ENCODE assay signal across 17 cellular contexts in genomic region chr2:96530144-96530430, GRCh38. TPM values are rescaled to one million over a fixed set of nuclear protein-coding genes. Genes with fewer than 3 reads are reported as not detected.
DNase-seq lines count a peak whose midpoint lies in the region; ATAC-seq, FAIRE-seq and TF ChIP-seq lines count a peak whose summit lies in the region.
"Had no signal": no experiment of that assay in that cellular context is flagged by ENCODE, and none has a peak within 500 bp of the region (broad histone marks: within the 10 kb centered on the region; RNA-seq: fewer than 3 reads in every experiment).

No MANE protein-coding gene starts in this region.

- FAIRE-seq in H54 (lab: Jason Lieb, UNC) = no peak
- FAIRE-seq: bronchial epithelial cell, D721Med, HepG2 had no signal

- H3K27me3 Mint-ChIP-seq in natural killer cell treated with Interleukin-12 subunit alpha and Interleukin-12 subunit beta and Interleukin-15 and Interleukin-18, amount 100 ng/mL, for 72 hours = no peaks in the 10 kb centered on the region
- peaks cover 0 to 2% of the 10 kb centered on the region in 2 donors for H3K27me3 Mint-ChIP-seq in natural killer cell (ENCODE audit: low read depth in 2 of 2)
- no peaks in the 10 kb centered on the region for H3K27me3 Mint-ChIP-seq in activated naive CD8-positive, alpha-beta T cell
- H3K27me3 Mint-ChIP-seq: naive B cell had no signal

- peak overlapping the region; percentile 83 for H3K4me3 Mint-ChIP-seq in natural killer cell treated with Interleukin-12 subunit alpha and Interleukin-12 subunit beta and Interleukin-15 and Interleukin-18, amount 100 ng/mL, for 72 hours
- no peak overlapping the region for H3K4me3 Mint-ChIP-seq in natural killer cell
- no peak overlapping the region for H3K4me3 Mint-ChIP-seq in activated naive CD8-positive, alpha-beta T cell

- H3K27ac ChIP-seq in psoas muscle = peak overlapping the region; percentile 32
- H3K27ac ChIP-seq: lower lobe of right lung had no signal

- intact Hi-C loops in natural killer cell (cut with micrococcal nuclease) (no loop called here), psoas muscle (cut with DNase I) (no loop called here)

- H3K27me3 ChIP-seq in psoas muscle (ENCODE audit: insufficient read depth in 3 of 3, low read length in 2 of 3) = no peaks in the 10 kb centered on the region

- no peak for TF ChIP-seq POLR2A in H54 (IDR thresholded peaks at IDR 0.05; ENCODE audit: low read depth, low read length)

- peaks cover 61% of the 10 kb centered on the region for H3K4me1 ChIP-seq in psoas muscle

- H3K36me3 Mint-ChIP-seq in natural killer cell treated with Interleukin-12 subunit alpha and Interleukin-12 subunit beta and Interleukin-15 and Interleukin-18, amount 100 ng/mL, for 72 hours = no peaks in the 10 kb centered on the region
- no peaks in the 10 kb centered on the region for H3K36me3 Mint-ChIP-seq in natural killer cell
- no peaks in the 10 kb centered on the region for H3K36me3 Mint-ChIP-seq in activated naive CD8-positive, alpha-beta T cell
- H3K36me3 Mint-ChIP-seq: naive B cell had no signal

- H3K27ac Mint-ChIP-seq in natural killer cell treated with Interleukin-12 subunit alpha and Interleukin-12 subunit beta and Interleukin-15 and Interleukin-18, amount 100 ng/mL, for 72 hours = peak overlapping the region; percentile 94 to 95
- peak overlapping the region in 1 of 2 donors; percentile 7 for H3K27ac Mint-ChIP-seq in natural killer cell
- peak overlapping the region; percentile 90 for H3K27ac Mint-ChIP-seq in activated naive CD8-positive, alpha-beta T cell

- TF ChIP-seq CTCF in natural killer cell (IDR thresholded peaks at IDR 0.05) (no peak), psoas muscle (IDR thresholded peaks at IDR 0.05) (no peak)

- H3K36me3 ChIP-seq in psoas muscle (ENCODE audit: insufficient read depth in 1 of 2, low read depth in 1 of 2) = no peaks in the 10 kb centered on the region
- H3K36me3 ChIP-seq: lower lobe of right lung had no signal

- no peak overlapping the region for H3K4me3 ChIP-seq in psoas muscle
- H3K4me3 ChIP-seq: lower lobe of right lung had no signal

- peaks cover 61 to 62% of the 10 kb centered on the region in 2 donors for H3K4me1 Mint-ChIP-seq in natural killer cell treated with Interleukin-12 subunit alpha and Interleukin-12 subunit beta and Interleukin-15 and Interleukin-18, amount 100 ng/mL, for 72 hours (ENCODE audit: low read depth in 2 of 2)
- peaks cover 20 to 38% of the 10 kb centered on the region in 2 donors for H3K4me1 Mint-ChIP-seq in natural killer cell
- H3K4me1 Mint-ChIP-seq in activated naive CD8-positive, alpha-beta T cell (ENCODE audit: low read depth) = peaks cover 65% of the 10 kb centered on the region

- H3K9me3 ChIP-seq in psoas muscle = no peaks in the 10 kb centered on the region
- H3K9me3 ChIP-seq: lower lobe of right lung had no signal

- WGBS in psoas muscle, 3 donors = 84 to 93% (median 87%) methylated on average over 6 of the region's 6 CpGs

- DNase-seq in natural killer cell treated with Interleukin-12 subunit alpha and Interleukin-12 subunit beta and Interleukin-15 and Interleukin-18, amount 100 ng/mL, for 72 hours (ENCODE audit: low spot score) = no peak
- DNase-seq in natural killer cell (no peak), psoas muscle (peak in 1 of 2 donors; percentile 43), H54 (ENCODE audit: insufficient read length, low spot score) (no peak), cortex of kidney (lab: John Stamatoyannopoulos, UW) (no peak)
- DNase-seq: activated naive CD4-positive, alpha-beta T cell treated with Interleukin-2 at 50 U/mL for 16 hours; lower lobe of right lung; MM.1S; naive B cell; NCI-H187; NCI-H446 treated with DMSO at 0.1 percent for 48 hours; SW 1271 had no signal

- no peaks in the 10 kb centered on the region for H3K9me3 Mint-ChIP-seq in natural killer cell treated with Interleukin-12 subunit alpha and Interleukin-12 subunit beta and Interleukin-15 and Interleukin-18, amount 100 ng/mL, for 72 hours
- H3K9me3 Mint-ChIP-seq in natural killer cell = no peaks in the 10 kb centered on the region
- H3K9me3 Mint-ChIP-seq in activated naive CD8-positive, alpha-beta T cell (ENCODE audit: low read depth) = no peaks in the 10 kb centered on the region
- H3K9me3 Mint-ChIP-seq: naive B cell had no signal

- no peak for ATAC-seq in natural killer cell treated with Interleukin-12 subunit alpha and Interleukin-12 subunit beta and Interleukin-15 and Interleukin-18, amount 100 ng/mL, for 72 hours
- ATAC-seq in natural killer cell (no peak), psoas muscle (no peak), HG02798 (IDR thresholded peaks at IDR 0.05; ENCODE audit: poor library complexity, unreplicated experiment) (no peak)
- ATAC-seq: HepG2, lower lobe of right lung had no signal

RNA-seq across cellular contexts. Expression of gene ARID5A, which starts 6.5 kb away (rescaled TPM):
- total RNA-seq in natural killer cell treated with Interleukin-12 subunit alpha and Interleukin-12 subunit beta and Interleukin-15 and Interleukin-18, amount 100 ng/mL, for 72 hours = 100 to 1,000 TPM in 1 of 2 donors, 10 to 100 TPM in 1; 81.4 to 115 TPM
- total RNA-seq in natural killer cell = 100 to 1,000 TPM in 2 of 3 donors, 10 to 100 TPM in 1; 90.9 to 117 (median 114) TPM
- total RNA-seq in psoas muscle = 10 to 100 TPM; 25.7 to 73.6 (median 37.8) TPM
- 10 to 100 TPM; 12.9 to 29.9 (median 18.2) TPM for polyA plus RNA-seq in psoas muscle

RNA-seq across cellular contexts. Expression of gene NEURL3, which starts 24.9 kb away (rescaled TPM):
- total RNA-seq in natural killer cell treated with Interleukin-12 subunit alpha and Interleukin-12 subunit beta and Interleukin-15 and Interleukin-18, amount 100 ng/mL, for 72 hours = under 1 TPM in 1 of 2 donors, not detected in 1; 0.64 TPM
- total RNA-seq in natural killer cell (not detected), psoas muscle (under 1 TPM in 1 of 4 donors, not detected in 3; 0.59 TPM)
- under 1 TPM in 2 of 3 donors, not detected in 1; 0.09 TPM for polyA plus RNA-seq in psoas muscle
- total RNA-seq: bronchial epithelial cell had no signal
